Comparison of ENCODE assay signal across 10 cellular contexts in the genomic region with DNA sequence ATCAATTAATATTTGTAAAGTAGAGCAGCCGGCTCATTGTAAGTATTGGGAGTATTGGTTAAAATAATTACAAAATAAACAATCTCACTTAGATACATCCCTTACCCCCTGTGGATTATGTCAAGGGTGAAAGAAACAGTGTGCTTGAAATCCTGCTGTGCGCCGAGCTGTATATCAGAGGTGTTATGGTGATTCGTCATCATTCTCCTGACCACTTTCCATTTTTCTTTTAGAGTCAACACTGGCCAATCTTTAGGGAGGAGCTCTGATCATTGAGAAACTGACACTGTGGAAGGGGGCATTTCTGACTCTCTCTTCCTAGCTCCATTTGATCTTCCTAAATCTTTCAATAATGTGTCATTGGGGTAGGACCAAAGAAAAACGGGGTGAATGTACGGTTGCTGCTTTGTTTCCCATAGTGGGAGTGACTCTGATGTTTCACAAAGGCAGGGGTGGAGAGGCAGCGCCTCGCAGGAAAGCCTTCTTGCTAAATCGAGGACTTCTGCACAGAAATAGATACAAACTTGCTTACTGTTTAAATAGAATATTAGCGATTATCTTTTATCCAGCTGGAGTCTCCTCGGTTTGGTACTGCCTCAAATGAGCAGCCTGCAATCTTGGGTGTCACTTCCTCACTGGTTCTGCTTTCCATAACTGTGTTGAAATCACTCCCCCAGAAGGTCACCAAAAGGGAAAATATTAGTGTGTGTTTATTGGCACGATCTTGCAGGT.
A peak's percentile ranks its signal among the peaks of the same experiment; 100 is the strongest.
DNase-seq lines count a peak whose midpoint lies in the region; ATAC-seq, FAIRE-seq and TF ChIP-seq lines count a peak whose summit lies in the region.
"Had no signal": no experiment of that assay in that cellular context is flagged by ENCODE, and none has a peak within 500 bp of the region (broad histone marks: within the 10 kb centered on the region; RNA-seq: fewer than 3 reads in every experiment).

No MANE protein-coding gene starts in this region.

- in situ Hi-C loops in KBM-7 (cut with MboI; ENCODE audit: low pct_unique_long_range_greater_than_20kb, low sequenced_read_pairs), result no loop called here

- H3K36me3 Mint-ChIP-seq in activated CD4-positive, alpha-beta T cell treated with anti-CD3 and anti-CD28 coated beads, Interleukin-2, amount 10 ng/mL, durations not matched to agents 7 days and 5 days (ENCODE audit: low read depth), result peaks cover 21% of the 10 kb centered on the region
- peaks cover 18% of the 10 kb centered on the region for H3K36me3 Mint-ChIP-seq in activated CD8-positive, alpha-beta T cell treated with anti-CD3 and anti-CD28 coated beads, Interleukin-2, amount 10 ng/mL, durations not matched to agents 7 days and 5 days (ENCODE audit: low read depth)

- intact Hi-C loops in kidney (cut with DNase I), result no loop called here

- no peak overlapping the region for H3K27ac ChIP-seq in kidney (ENCODE audit: low read depth in 2 of 2, low read length in 2 of 2)
- H3K27ac ChIP-seq: PC-9 had no signal

- H3K9ac ChIP-seq in kidney (ENCODE audit: low read length in 2 of 2), result no peak overlapping the region

- H3K9me3 ChIP-seq in kidney (ENCODE audit: control insufficient read depth in 1 of 2, low read length in 2 of 2), result no peaks in the 10 kb centered on the region

- CTCF ChIA-PET in activated CD4-positive, alpha-beta T cell treated with anti-CD3 and anti-CD28 coated beads, Interleukin-2, amount 10 ng/mL, durations not matched to agents 7 days and 5 days (lab: Charles Lee), result interaction anchor here (1.0 kb wide), 1 partner anchor 15 kb away, joined by 5 read pairs; no protein-coding TSS in a partner anchor
- CTCF ChIA-PET in activated CD8-positive, alpha-beta T cell treated with anti-CD3 and anti-CD28 coated beads, Interleukin-2, amount 10 ng/mL, durations not matched to agents 7 days and 5 days (lab: Charles Lee), result interaction anchor here (1.3 to 3.6 kb wide), 2 partner anchors 18 to 51 kb away, joined by 3 to 19 read pairs; no protein-coding TSS in a partner anchor

- POLR2A ChIA-PET in activated CD4-positive, alpha-beta T cell treated with anti-CD3 and anti-CD28 coated beads, Interleukin-2, amount 10 ng/mL, durations not matched to agents 7 days and 5 days (lab: Charles Lee), result no interaction called here
- POLR2A ChIA-PET in activated CD8-positive, alpha-beta T cell treated with anti-CD3 and anti-CD28 coated beads, Interleukin-2, amount 10 ng/mL, durations not matched to agents 7 days and 5 days (lab: Charles Lee), result no interaction called here

- H3K4me1 Mint-ChIP-seq in activated CD4-positive, alpha-beta T cell treated with anti-CD3 and anti-CD28 coated beads, Interleukin-2, amount 10 ng/mL, durations not matched to agents 7 days and 5 days, result peaks cover 50% of the 10 kb centered on the region
- H3K4me1 Mint-ChIP-seq in activated CD8-positive, alpha-beta T cell treated with anti-CD3 and anti-CD28 coated beads, Interleukin-2, amount 10 ng/mL, durations not matched to agents 7 days and 5 days (ENCODE audit: low read depth), result peaks cover 54% of the 10 kb centered on the region

- H3K4me3 Mint-ChIP-seq in activated CD4-positive, alpha-beta T cell treated with anti-CD3 and anti-CD28 coated beads, Interleukin-2, amount 10 ng/mL, durations not matched to agents 7 days and 5 days, result no peak overlapping the region
- peak overlapping the region; percentile 19 for H3K4me3 Mint-ChIP-seq in activated CD8-positive, alpha-beta T cell treated with anti-CD3 and anti-CD28 coated beads, Interleukin-2, amount 10 ng/mL, durations not matched to agents 7 days and 5 days

- FAIRE-seq in kidney (lab: Jason Lieb, UNC), result no peak

- peak overlapping the region; percentile 6 for H3K27ac Mint-ChIP-seq in activated CD4-positive, alpha-beta T cell treated with anti-CD3 and anti-CD28 coated beads, Interleukin-2, amount 10 ng/mL, durations not matched to agents 7 days and 5 days
- H3K27ac Mint-ChIP-seq in activated CD8-positive, alpha-beta T cell treated with anti-CD3 and anti-CD28 coated beads, Interleukin-2, amount 10 ng/mL, durations not matched to agents 7 days and 5 days, result peak overlapping the region; percentile 45

- H3K36me3 ChIP-seq in kidney (ENCODE audit: control insufficient read depth in 1 of 2, insufficient read depth in 2 of 2, low read length in 2 of 2), result no peaks in the 10 kb centered on the region

- ATAC-seq in activated CD8-positive, alpha-beta T cell treated with anti-CD3 and anti-CD28 coated beads, Interleukin-2, amount 10 ng/mL, durations not matched to agents 7 days and 5 days, result peak; percentile 56
- peak; percentile 23 for ATAC-seq in omental fat pad (ENCODE audit: low FRiP score)
- ATAC-seq: left colon had no signal

- no peaks in the 10 kb centered on the region for H3K4me1 ChIP-seq in kidney (ENCODE audit: control insufficient read depth in 1 of 2, insufficient read depth in 1 of 2, low read depth in 1 of 2, low read length in 2 of 2)

- H3K27me3 Mint-ChIP-seq in activated CD4-positive, alpha-beta T cell treated with anti-CD3 and anti-CD28 coated beads, Interleukin-2, amount 10 ng/mL, durations not matched to agents 7 days and 5 days, result no peaks in the 10 kb centered on the region
- H3K27me3 Mint-ChIP-seq in activated CD8-positive, alpha-beta T cell treated with anti-CD3 and anti-CD28 coated beads, Interleukin-2, amount 10 ng/mL, durations not matched to agents 7 days and 5 days (ENCODE audit: low read depth), result no peaks in the 10 kb centered on the region

- DNase-seq in activated CD4-positive, alpha-beta T cell treated with anti-CD3 and anti-CD28 coated beads, Interleukin-2, amount 10 ng/mL, durations not matched to agents 7 days and 5 days, result no peak
- no peak for DNase-seq in activated CD4-positive, alpha-beta T cell treated with anti-CD3 and anti-CD28 coated beads, Interleukin-2, amount 50 U/mL, for 4 hours
- DNase-seq in KBM-7, result peak; percentile 56
- peak; percentile 20 for DNase-seq in activated CD8-positive, alpha-beta T cell treated with anti-CD3 and anti-CD28 coated beads, Interleukin-2, amount 10 ng/mL, durations not matched to agents 7 days and 5 days
- DNase-seq in omental fat pad (ENCODE audit: low spot score), result no peak
- DNase-seq in D341Med (ENCODE audit: low spot score), result no peak
- DNase-seq in kidney, result no peak
- no peak for DNase-seq in NCI-H1105 (lab: John Stamatoyannopoulos, UW)
- DNase-seq: left colon, PC-9 had no signal

- H3K9me3 Mint-ChIP-seq in activated CD4-positive, alpha-beta T cell treated with anti-CD3 and anti-CD28 coated beads, Interleukin-2, amount 10 ng/mL, durations not matched to agents 7 days and 5 days, result no peaks in the 10 kb centered on the region
- no peaks in the 10 kb centered on the region for H3K9me3 Mint-ChIP-seq in activated CD8-positive, alpha-beta T cell treated with anti-CD3 and anti-CD28 coated beads, Interleukin-2, amount 10 ng/mL, durations not matched to agents 7 days and 5 days (ENCODE audit: insufficient read depth)

- TF ChIP-seq CTCF in omental fat pad (IDR thresholded peaks at IDR 0.05) (no peak), kidney (IDR thresholded peaks at IDR 0.05; ENCODE audit: borderline replicate concordance, extremely low read depth, insufficient read depth) (no peak)

- H3K4me3 ChIP-seq in kidney (ENCODE audit: low read length in 2 of 2), result no peak overlapping the region
- H3K4me3 ChIP-seq: PC-9 had no signal

Comparison
In these comparisons a context has a peak if more than half of its experiments do, and no peak if none do; other contexts are left out.
1. DNase-seq: peak in KBM-7 (single experiment) and activated CD8-positive, alpha-beta T cell treated with anti-CD3 and anti-CD28 coated beads, Interleukin-2, amount 10 ng/mL, durations not matched to agents 7 days and 5 days (single experiment); none in activated CD4-positive, alpha-beta T cell treated with anti-CD3 and anti-CD28 coated beads, Interleukin-2, amount 10 ng/mL, durations not matched to agents 7 days and 5 days (single experiment), activated CD4-positive, alpha-beta T cell treated with anti-CD3 and anti-CD28 coated beads, Interleukin-2, amount 50 U/mL, for 4 hours (0 of 2), omental fat pad (single experiment), D341Med (single experiment), kidney (single experiment) and NCI-H1105 (single experiment).